Comparison of ENCODE assay signal across 2 cellular contexts in the genomic region with DNA sequence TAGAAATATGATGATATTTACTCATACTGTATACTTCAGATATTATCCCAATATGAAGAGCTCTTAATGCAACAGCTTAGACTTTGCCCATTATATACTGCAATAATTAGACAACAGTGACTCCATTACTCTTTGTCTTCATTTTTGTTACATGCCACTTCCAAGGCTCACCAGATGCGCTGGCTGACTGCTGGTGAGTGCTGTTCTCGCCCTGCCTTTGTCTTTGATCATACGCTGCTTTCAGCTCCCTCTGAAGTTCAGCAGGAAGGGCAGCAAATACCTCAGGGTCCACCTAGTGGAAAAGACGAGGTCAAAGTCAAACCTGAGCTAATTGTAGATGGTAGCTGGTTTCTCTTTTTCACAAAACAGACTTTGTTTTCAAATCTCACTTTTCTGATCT.
TF ChIP-seq lines count a peak whose summit lies in the region.

No MANE protein-coding gene starts in this region.

TF ChIP-seq in HCT116, 20 proteins besides CTCF, POLR2A, EP300 and RAD21 (continued from another document):
- TF ChIP-seq, protein P1, sequence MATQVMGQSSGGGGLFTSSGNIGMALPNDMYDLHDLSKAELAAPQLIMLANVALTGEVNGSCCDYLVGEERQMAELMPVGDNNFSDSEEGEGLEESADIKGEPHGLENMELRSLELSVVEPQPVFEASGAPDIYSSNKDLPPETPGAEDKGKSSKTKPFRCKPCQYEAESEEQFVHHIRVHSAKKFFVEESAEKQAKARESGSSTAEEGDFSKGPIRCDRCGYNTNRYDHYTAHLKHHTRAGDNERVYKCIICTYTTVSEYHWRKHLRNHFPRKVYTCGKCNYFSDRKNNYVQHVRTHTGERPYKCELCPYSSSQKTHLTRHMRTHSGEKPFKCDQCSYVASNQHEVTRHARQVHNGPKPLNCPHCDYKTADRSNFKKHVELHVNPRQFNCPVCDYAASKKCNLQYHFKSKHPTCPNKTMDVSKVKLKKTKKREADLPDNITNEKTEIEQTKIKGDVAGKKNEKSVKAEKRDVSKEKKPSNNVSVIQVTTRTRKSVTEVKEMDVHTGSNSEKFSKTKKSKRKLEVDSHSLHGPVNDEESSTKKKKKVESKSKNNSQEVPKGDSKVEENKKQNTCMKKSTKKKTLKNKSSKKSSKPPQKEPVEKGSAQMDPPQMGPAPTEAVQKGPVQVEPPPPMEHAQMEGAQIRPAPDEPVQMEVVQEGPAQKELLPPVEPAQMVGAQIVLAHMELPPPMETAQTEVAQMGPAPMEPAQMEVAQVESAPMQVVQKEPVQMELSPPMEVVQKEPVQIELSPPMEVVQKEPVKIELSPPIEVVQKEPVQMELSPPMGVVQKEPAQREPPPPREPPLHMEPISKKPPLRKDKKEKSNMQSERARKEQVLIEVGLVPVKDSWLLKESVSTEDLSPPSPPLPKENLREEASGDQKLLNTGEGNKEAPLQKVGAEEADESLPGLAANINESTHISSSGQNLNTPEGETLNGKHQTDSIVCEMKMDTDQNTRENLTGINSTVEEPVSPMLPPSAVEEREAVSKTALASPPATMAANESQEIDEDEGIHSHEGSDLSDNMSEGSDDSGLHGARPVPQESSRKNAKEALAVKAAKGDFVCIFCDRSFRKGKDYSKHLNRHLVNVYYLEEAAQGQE (IDR thresholded peaks at IDR 0.05; ENCODE audit: low read depth), result no peak
- TF ChIP-seq, protein P2, sequence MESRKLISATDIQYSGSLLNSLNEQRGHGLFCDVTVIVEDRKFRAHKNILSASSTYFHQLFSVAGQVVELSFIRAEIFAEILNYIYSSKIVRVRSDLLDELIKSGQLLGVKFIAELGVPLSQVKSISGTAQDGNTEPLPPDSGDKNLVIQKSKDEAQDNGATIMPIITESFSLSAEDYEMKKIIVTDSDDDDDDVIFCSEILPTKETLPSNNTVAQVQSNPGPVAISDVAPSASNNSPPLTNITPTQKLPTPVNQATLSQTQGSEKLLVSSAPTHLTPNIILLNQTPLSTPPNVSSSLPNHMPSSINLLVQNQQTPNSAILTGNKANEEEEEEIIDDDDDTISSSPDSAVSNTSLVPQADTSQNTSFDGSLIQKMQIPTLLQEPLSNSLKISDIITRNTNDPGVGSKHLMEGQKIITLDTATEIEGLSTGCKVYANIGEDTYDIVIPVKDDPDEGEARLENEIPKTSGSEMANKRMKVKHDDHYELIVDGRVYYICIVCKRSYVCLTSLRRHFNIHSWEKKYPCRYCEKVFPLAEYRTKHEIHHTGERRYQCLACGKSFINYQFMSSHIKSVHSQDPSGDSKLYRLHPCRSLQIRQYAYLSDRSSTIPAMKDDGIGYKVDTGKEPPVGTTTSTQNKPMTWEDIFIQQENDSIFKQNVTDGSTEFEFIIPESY (IDR thresholded peaks at IDR 0.05; ENCODE audit: extremely low read depth, insufficient replicate concordance, low read length), result no peak
- no peak for TF ChIP-seq POLR2AphosphoS5 (IDR thresholded peaks at IDR 0.05; ENCODE audit: low read depth, low read length)
- TF ChIP-seq ZFX (IDR thresholded peaks at IDR 0.05), result no peak
- no peak for TF ChIP-seq ELF1 (IDR thresholded peaks at IDR 0.05; ENCODE audit: borderline replicate concordance, low read depth)
- no peak for TF ChIP-seq EZH2 (IDR thresholded peaks at IDR 0.05)
- TF ChIP-seq SP1 (IDR thresholded peaks at IDR 0.05; ENCODE audit: low read depth), result no peak
- TF ChIP-seq ZNF274 (IDR thresholded peaks at IDR 0.05; ENCODE audit: low read depth, low read length), result no peak
- TF ChIP-seq FOSL1 (IDR thresholded peaks at IDR 0.05; ENCODE audit: low read depth), result no peak
- TF ChIP-seq, protein P3, sequence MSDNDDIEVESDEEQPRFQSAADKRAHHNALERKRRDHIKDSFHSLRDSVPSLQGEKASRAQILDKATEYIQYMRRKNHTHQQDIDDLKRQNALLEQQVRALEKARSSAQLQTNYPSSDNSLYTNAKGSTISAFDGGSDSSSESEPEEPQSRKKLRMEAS (IDR thresholded peaks at IDR 0.05), result no peak
- no peak for TF ChIP-seq CEBPB (IDR thresholded peaks at IDR 0.05; ENCODE audit: low read depth)
- no peak for TF ChIP-seq CBX3 (IDR thresholded peaks at IDR 0.05; ENCODE audit: low read depth)
- no peak for TF ChIP-seq EGR1 (IDR thresholded peaks at IDR 0.05; ENCODE audit: low read depth)

TF ChIP-seq in GM12878, 131 proteins besides CTCF, POLR2A, EP300 and RAD21 (continued from another document):
- TF ChIP-seq, protein P4, sequence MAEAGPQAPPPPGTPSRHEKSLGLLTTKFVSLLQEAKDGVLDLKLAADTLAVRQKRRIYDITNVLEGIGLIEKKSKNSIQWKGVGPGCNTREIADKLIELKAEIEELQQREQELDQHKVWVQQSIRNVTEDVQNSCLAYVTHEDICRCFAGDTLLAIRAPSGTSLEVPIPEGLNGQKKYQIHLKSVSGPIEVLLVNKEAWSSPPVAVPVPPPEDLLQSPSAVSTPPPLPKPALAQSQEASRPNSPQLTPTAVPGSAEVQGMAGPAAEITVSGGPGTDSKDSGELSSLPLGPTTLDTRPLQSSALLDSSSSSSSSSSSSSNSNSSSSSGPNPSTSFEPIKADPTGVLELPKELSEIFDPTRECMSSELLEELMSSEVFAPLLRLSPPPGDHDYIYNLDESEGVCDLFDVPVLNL (IDR thresholded peaks at IDR 0.05; ENCODE audit: low read depth, low read length), result no peak
- no peak for TF ChIP-seq RELA (IDR thresholded peaks at IDR 0.05; ENCODE audit: borderline replicate concordance, partially characterized antibody)
- no peak for TF ChIP-seq E2F8 (IDR thresholded peaks at IDR 0.05; ENCODE audit: low read depth, partially characterized antibody)
